Comparison of ENCODE assay signal across 10 cellular contexts in the genomic region with DNA sequence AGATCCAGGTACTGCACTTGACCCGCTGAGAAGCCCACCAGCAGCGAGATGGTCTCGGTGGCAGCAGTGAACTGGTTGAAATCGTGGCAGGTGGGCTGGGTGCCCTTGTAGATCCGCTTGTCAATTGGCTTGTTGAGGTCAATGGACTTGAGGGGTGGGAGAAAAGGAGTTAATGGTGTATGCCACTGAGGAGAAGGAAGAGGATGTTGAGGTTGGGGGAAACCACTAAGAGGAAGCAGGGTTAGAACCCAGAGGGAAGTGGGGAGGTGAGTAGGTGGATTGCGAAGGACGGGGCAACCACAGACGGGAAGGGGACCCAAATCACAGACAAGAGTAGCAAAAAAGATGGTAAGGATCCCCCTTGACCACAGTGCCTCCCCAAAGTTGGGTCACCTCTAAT. TPM values are rescaled to one million over a fixed set of nuclear protein-coding genes. Genes with fewer than 3 reads are reported as not detected.
DNase-seq lines count a peak whose midpoint lies in the region; FAIRE-seq and TF ChIP-seq lines count a peak whose summit lies in the region.
"Had no signal": no experiment of that assay in that cellular context is flagged by ENCODE, and none has a peak within 500 bp of the region (broad histone marks: within the 10 kb centered on the region; RNA-seq: fewer than 3 reads in every experiment).

No MANE protein-coding gene starts in this region.

- POLR2A ChIA-PET in Caco-2 (lab: Charles Lee): interaction anchor here (1.0 kb wide), 1 partner anchor 74 kb away, joined by 3 read pairs; no protein-coding TSS in a partner anchor

- H3K4me2 ChIP-seq in Loucy (ENCODE audit: low read depth, low read length, poor library complexity, severe bottlenecking): peak overlapping the region; percentile 93

- H3K4me1 Mint-ChIP-seq in Caco-2 (ENCODE audit: low read depth, unreplicated experiment) (peaks cover 23% of the 10 kb centered on the region), nephron (peaks cover 43% of the 10 kb centered on the region)
- peaks cover 38% of the 10 kb centered on the region for H3K4me1 Mint-ChIP-seq in activated naive CD4-positive, alpha-beta T cell treated with anti-CD3 and anti-CD28 coated beads, Interleukin-2, amount 50 U/mL, for 24 hours

- no peaks in the 10 kb centered on the region for H3K9me3 Mint-ChIP-seq in Caco-2 (ENCODE audit: unreplicated experiment)
- H3K9me3 Mint-ChIP-seq in activated naive CD4-positive, alpha-beta T cell treated with anti-CD3 and anti-CD28 coated beads, Interleukin-2, amount 50 U/mL, for 24 hours: no peaks in the 10 kb centered on the region
- no peaks in the 10 kb centered on the region for H3K9me3 Mint-ChIP-seq in nephron

- 82 to 85% methylated on average over 8 of the region's 8 CpGs for WGBS in testis, 2 donors

- H3K27ac ChIP-seq in testis: no peak overlapping the region

- no peak overlapping the region for H3K9ac ChIP-seq in Loucy (ENCODE audit: low read depth, low read length, poor library complexity, severe bottlenecking)

- BruUV-seq in Caco-2 (replicated peaks; lab: Mats Ljungman, UMichigan): no TSS peak

- CTCF ChIA-PET in Caco-2 (lab: Charles Lee): interaction anchor here (0.6 to 1.0 kb wide), 2 partner anchors 26 to 60 kb away, joined by 3 read pairs; a partner anchor contains a TSS

- H3K79me2 ChIP-seq in Loucy (ENCODE audit: insufficient read depth, low read length): 0 out of 2 replicates have a peak, but pooled peaks cover 4% of the 10 kb centered on the region

- no peak overlapping the region; the same call in none of the 2 replicates for H3K4me3 ChIP-seq in Caco-2 (ENCODE audit: low read depth, low read length)
- peak overlapping the region; percentile 79 for H3K4me3 ChIP-seq in Loucy (ENCODE audit: low read length, poor library complexity, severe bottlenecking)
- H3K4me3 ChIP-seq in testis: no peak overlapping the region

- H3K9me3 ChIP-seq in Caco-2: no peaks in the 10 kb centered on the region
- no peaks in the 10 kb centered on the region for H3K9me3 ChIP-seq in Loucy (ENCODE audit: insufficient read depth, low read depth, low read length)
- no peaks in the 10 kb centered on the region for H3K9me3 ChIP-seq in testis

- H3K27ac Mint-ChIP-seq in Caco-2 (ENCODE audit: unreplicated experiment) (peak overlapping the region; percentile 79), nephron (peak overlapping the region; percentile 9 to 79 (median 73))
- H3K27ac Mint-ChIP-seq in activated naive CD4-positive, alpha-beta T cell treated with anti-CD3 and anti-CD28 coated beads, Interleukin-2, amount 50 U/mL, for 24 hours: peak overlapping the region; percentile 73

- intact Hi-C loops in Caco-2 (cut with micrococcal nuclease; ENCODE audit: unreplicated experiment) (no loop called here), testis (cut with DNase I; ENCODE audit: low total_unique reads) (no loop called here)

- no peaks in the 10 kb centered on the region for H3K9me2 ChIP-seq in Loucy (replicated peaks; ENCODE audit: low read depth, low read length)

- H3F3A ChIP-seq in Loucy (ENCODE audit: low read depth): peaks cover 4% of the 10 kb centered on the region; the same call in 1 of the 2 replicates

- H3K27me3 ChIP-seq in Caco-2 (replicated peaks; ENCODE audit: control insufficient read depth, insufficient read depth, low read length): no peaks in the 10 kb centered on the region
- H3K27me3 ChIP-seq in Loucy (ENCODE audit: insufficient read depth, low read length, poor library complexity, severe bottlenecking): no peaks in the 10 kb centered on the region
- H3K27me3 ChIP-seq in testis: no peaks in the 10 kb centered on the region

- peaks cover 36% of the 10 kb centered on the region for H4K20me1 ChIP-seq in Loucy (ENCODE audit: insufficient read depth, low read length, poor library complexity, severe bottlenecking)

- TF ChIP-seq CTCF in Caco-2 (IDR thresholded peaks at IDR 0.05; ENCODE audit: insufficient read depth in 1 of 2, low read depth in 1 of 2, low read length in 1 of 2, severe bottlenecking in 1 of 2, unreplicated experiment in 1 of 2): no peak
- no peak for TF ChIP-seq CTCF in Loucy (conservative IDR thresholded peaks at IDR 0.05; ENCODE audit: low read length)
- TF ChIP-seq CTCF in nephron (IDR thresholded peaks at IDR 0.05; ENCODE audit: unreplicated experiment in 3 of 3): no peak
- no peak for TF ChIP-seq CTCF in D721Med (IDR thresholded peaks at IDR 0.05; ENCODE audit: insufficient read depth, missing control alignments)
- TF ChIP-seq CTCF in testis (IDR thresholded peaks at IDR 0.05): no peak

- H3K27me3 Mint-ChIP-seq in Caco-2 (ENCODE audit: insufficient read depth, unreplicated experiment): no peaks in the 10 kb centered on the region
- peaks cover 6% of the 10 kb centered on the region for H3K27me3 Mint-ChIP-seq in activated naive CD4-positive, alpha-beta T cell treated with anti-CD3 and anti-CD28 coated beads, Interleukin-2, amount 50 U/mL, for 24 hours
- peaks cover 4% of the 10 kb centered on the region for H3K27me3 Mint-ChIP-seq in nephron (ENCODE audit: low read depth)

- no peak for TF ChIP-seq POLR2A in testis (IDR thresholded peaks at IDR 0.05)

- H3K36me3 ChIP-seq in Caco-2 (ENCODE audit: control insufficient read depth, insufficient read depth, low read length): peaks cover 4% of the 10 kb centered on the region; the same call in 1 of the 2 replicates
- peaks cover 5% of the 10 kb centered on the region; the same call in 1 of the 2 replicates for H3K36me3 ChIP-seq in Loucy (ENCODE audit: insufficient read depth, low read length)
- no peaks in the 10 kb centered on the region for H3K36me3 ChIP-seq in testis (ENCODE audit: low read depth, missing control alignments)

- H3K4me1 ChIP-seq in Caco-2 (peaks cover 3% of the 10 kb centered on the region; the same call in 1 of the 2 replicates), Loucy (ENCODE audit: insufficient read depth, low read length, poor library complexity, severe bottlenecking) (peaks cover 22% of the 10 kb centered on the region), testis (peaks cover 15% of the 10 kb centered on the region)

- H2AFZ ChIP-seq in Loucy (ENCODE audit: low read length): no peak overlapping the region

- DNase-seq in Caco-2: no peak
- no peak for DNase-seq in D721Med (ENCODE audit: insufficient read length, low spot score)
- DNase-seq in testis: no peak
- DNase-seq in dedifferentiated amniotic fluid mesenchymal stem cell (ENCODE audit: extremely low spot score): no peak
- no peak for DNase-seq in SHP77 treated with DMSO at 0.1 percent for 48 hours (lab: John Stamatoyannopoulos, UW)
- DNase-seq: left colon had no signal

- no peak for FAIRE-seq in D721Med (lab: Jason Lieb, UNC)

- H3K4me3 Mint-ChIP-seq in Caco-2 (ENCODE audit: unreplicated experiment) (peak overlapping the region; percentile 92), nephron (peak overlapping the region; percentile 94 to 98 (median 96))
- H3K4me3 Mint-ChIP-seq in activated naive CD4-positive, alpha-beta T cell treated with anti-CD3 and anti-CD28 coated beads, Interleukin-2, amount 50 U/mL, for 24 hours: peak overlapping the region; percentile 92

- H3K36me3 Mint-ChIP-seq in Caco-2 (ENCODE audit: insufficient read depth, unreplicated experiment) (peaks cover 63% of the 10 kb centered on the region), nephron (ENCODE audit: low read depth) (peaks cover 38% of the 10 kb centered on the region)
- H3K36me3 Mint-ChIP-seq in activated naive CD4-positive, alpha-beta T cell treated with anti-CD3 and anti-CD28 coated beads, Interleukin-2, amount 50 U/mL, for 24 hours: peaks cover 20% of the 10 kb centered on the region

RNA-seq across cellular contexts. Expression of a gene that starts 1.7 kb away (rescaled TPM):
- total RNA-seq in Caco-2 (2022): 72.4 and 76.3 TPM in 2 replicates
- 100 to 1,000 TPM; 111 to 124 TPM for total RNA-seq in testis
- polyA plus RNA-seq in testis (ENCODE audit: insufficient read depth, low read depth, low replicate concordance): 59.0 TPM

RNA-seq across cellular contexts. Expression of a gene that starts 8.7 kb away (rescaled TPM):
- 28.1 and 30.2 TPM in 2 replicates for total RNA-seq in Caco-2 (2022)
- 10 to 100 TPM; 66.2 to 68.8 TPM for total RNA-seq in testis
- polyA plus RNA-seq in testis (ENCODE audit: insufficient read depth, low read depth, low replicate concordance): 42.6 TPM

RNA-seq across cellular contexts. Expression of a gene that starts 21.9 kb away (rescaled TPM):
- total RNA-seq in Caco-2 (2022) (23.7 and 28.6 TPM in 2 replicates), testis (10 to 100 TPM; 16.1 to 19.4 TPM)
- 12.9 TPM for polyA plus RNA-seq in testis (ENCODE audit: insufficient read depth, low read depth, low replicate concordance)

RNA-seq across cellular contexts. Expression of a gene that starts 24.2 kb away (rescaled TPM):
- total RNA-seq in Caco-2 (2022): 0.23 and 0.30 TPM in 2 replicates
- 10 to 100 TPM; 17.0 to 20.9 TPM for total RNA-seq in testis
- polyA plus RNA-seq in testis (ENCODE audit: insufficient read depth, low read depth, low replicate concordance): 88.3 TPM
- total RNA-seq: M059J had no signal

RNA-seq across cellular contexts. Expression of a gene that starts 57.7 kb away (rescaled TPM):
- total RNA-seq in Caco-2 (2022): not detected in 2 replicates
- 10 to 100 TPM in 1 of 2 donors, 1 to 10 TPM in 1; 9.2 to 13.8 TPM for total RNA-seq in testis
- 10.4 TPM for polyA plus RNA-seq in testis (ENCODE audit: insufficient read depth, low read depth, low replicate concordance)
- total RNA-seq: left colon had no signal
